ENCODE assay signal across 8 cellular contexts in genomic region chr5:115460476-115460875, GRCh38.
A peak's percentile ranks its signal among the peaks of the same experiment; 100 is the strongest.
DNase-seq lines count a peak whose midpoint lies in the region; ATAC-seq and TF ChIP-seq lines count a peak whose summit lies in the region.

No MANE protein-coding gene starts in this region.

- H3K27me3 ChIP-seq in mesendoderm (ENCODE audit: insufficient read depth, low read length, poor library complexity) = no peaks in the 10 kb centered on the region

- no peaks in the 10 kb centered on the region for H3K79me1 ChIP-seq in mesendoderm (ENCODE audit: low read length)

- H4K8ac ChIP-seq in mesendoderm (ENCODE audit: low read depth, low read length) = no peak overlapping the region

- no peak overlapping the region for H2BK5ac ChIP-seq in mesendoderm (ENCODE audit: low read length)

- H4K5ac ChIP-seq in mesendoderm (ENCODE audit: low read length) = no peak overlapping the region

- H2BK15ac ChIP-seq in mesendoderm (replicated peaks; ENCODE audit: low read depth) = no peak overlapping the region

- TF ChIP-seq CTCF in epithelial cell of esophagus (IDR thresholded peaks at IDR 0.05; ENCODE audit: insufficient read depth, low read depth, low read length, missing control alignments) = no peak

- no peak overlapping the region for H2BK120ac ChIP-seq in mesendoderm (ENCODE audit: low read depth, low read length)

- ATAC-seq in GM21367 (IDR thresholded peaks at IDR 0.05; ENCODE audit: unreplicated experiment) = peak; percentile 59
- peak; percentile 69 for ATAC-seq in stimulated activated naive CD8-positive, alpha-beta T cell treated with anti-CD3 and anti-CD28 coated beads, Interleukin-15, Interleukin-2, amounts not matched to agents 100 U/mL and 50 U/mL, for 24 hours

- no peak overlapping the region for H3K4ac ChIP-seq in mesendoderm (ENCODE audit: low read depth, low read length)

- H3K9ac ChIP-seq in mesendoderm (ENCODE audit: low read length) = no peak overlapping the region

- no peaks in the 10 kb centered on the region for H3K36me3 ChIP-seq in mesendoderm (ENCODE audit: control insufficient read depth, insufficient read depth, low read length)

- no peak overlapping the region for H3K4me2 ChIP-seq in mesendoderm (ENCODE audit: low read length)

- H3K56ac ChIP-seq in mesendoderm (ENCODE audit: low read length) = no peak overlapping the region

- WGBS in mesendoderm (ENCODE audit: extremely low coverage, insufficient coverage, low lambda C conversion rate) = no CpG with 5 or more reads among the region's 2 CpGs

- DNase-seq in GM03348 (ENCODE audit: low spot score) = peak; percentile 43
- peak; percentile 46 for DNase-seq in HT-29 (ENCODE audit: low spot score)
- peak; percentile 90 for DNase-seq in epithelial cell of esophagus (ENCODE audit: low read depth)
- DNase-seq in stimulated activated naive CD8-positive, alpha-beta T cell treated with anti-CD3 and anti-CD28 coated beads, Interleukin-15, Interleukin-2, amounts not matched to agents 100 U/mL and 50 U/mL, for 24 hours = peak; percentile 25
- no peak for DNase-seq in substantia nigra (lab: John Stamatoyannopoulos, UW)
- DNase-seq in GF-D8 (lab: John Stamatoyannopoulos, UW) = no peak
- no peak for DNase-seq in mesendoderm

- no peaks in the 10 kb centered on the region for H3K79me2 ChIP-seq in mesendoderm (ENCODE audit: control insufficient read depth, insufficient read depth, low read length)

- H2AK5ac ChIP-seq in mesendoderm (ENCODE audit: low read length) = no peak overlapping the region

- no peaks in the 10 kb centered on the region for H3K4me1 ChIP-seq in mesendoderm (ENCODE audit: control insufficient read depth, low read depth, low read length)

- H3K23ac ChIP-seq in mesendoderm (ENCODE audit: low read length) = no peak overlapping the region

- H3K4me3 ChIP-seq in epithelial cell of esophagus (ENCODE audit: low read length) = no peak overlapping the region
- H3K4me3 ChIP-seq in mesendoderm (ENCODE audit: low read length) = no peak overlapping the region

- H3K18ac ChIP-seq in mesendoderm (ENCODE audit: low read length) = no peak overlapping the region

- H3K27ac ChIP-seq in substantia nigra (ENCODE audit: low read depth, low read length, poor library complexity, severe bottlenecking) (no peak overlapping the region), mesendoderm (ENCODE audit: low read depth, low read length) (no peak overlapping the region)

Comparison
In these comparisons a context has a peak if more than half of its experiments do, and no peak if none do; other contexts are left out.
1. DNase-seq: peak in GM03348 (single experiment), HT-29 (single experiment), epithelial cell of esophagus (single experiment) and stimulated activated naive CD8-positive, alpha-beta T cell treated with anti-CD3 and anti-CD28 coated beads, Interleukin-15, Interleukin-2, amounts not matched to agents 100 U/mL and 50 U/mL, for 24 hours (single experiment); none in substantia nigra (0 of 49), GF-D8 (single experiment) and mesendoderm (single experiment).